12 cellular contexts compared by ENCODE assay signal in genomic region chr7:55387062-55387965, GRCh38. TPM values are rescaled to one million over a fixed set of nuclear protein-coding genes. Genes with fewer than 3 reads are reported as not detected.
DNase-seq lines count a peak whose midpoint lies in the region; ATAC-seq, FAIRE-seq and TF ChIP-seq lines count a peak whose summit lies in the region.
"Had no signal": no experiment of that assay in that cellular context is flagged by ENCODE, and none has a peak within 500 bp of the region (broad histone marks: within the 10 kb centered on the region; RNA-seq: fewer than 3 reads in every experiment).

No MANE protein-coding gene starts in this region.

- no peak overlapping the region for H3K14ac ChIP-seq in mesenchymal stem cell (ENCODE audit: low read length in 2 of 2)

- FAIRE-seq in D721Med (lab: Jason Lieb, UNC) (no peak), H54 (lab: Jason Lieb, UNC) (no peak)

- no peak for TF ChIP-seq POLR2A in H54 (IDR thresholded peaks at IDR 0.05; ENCODE audit: low read depth, low read length)

- DNase-seq in NCI-H2196 (lab: John Stamatoyannopoulos, UW; ENCODE audit: unreplicated experiment) = peak; percentile 38
- no peak for DNase-seq in NCI-H2196 treated with DMSO at 0.1 percent for 48 hours (lab: John Stamatoyannopoulos, UW; ENCODE audit: unreplicated experiment)
- DNase-seq in Kasumi-1 (lab: John Stamatoyannopoulos, UW) = peak; percentile 45 to 56
- DNase-seq in activated naive CD8-positive, alpha-beta T cell treated with anti-CD3 and anti-CD28 coated beads, Interleukin-2, amount 50 U/mL, for 24 hours = no peak
- DNase-seq in mesenchymal stem cell = peak; percentile 24
- no peak for DNase-seq in D721Med (ENCODE audit: insufficient read length, low spot score)
- DNase-seq in H54 (ENCODE audit: insufficient read length, low spot score) = no peak
- no peak for DNase-seq in posterior vena cava (ENCODE audit: low spot score)
- DNase-seq: activated gamma-delta T cell treated with Interleukin-2 at 50 U/mL for 16 hours, colonic mucosa, glutamatergic neuron, testis had no signal

- peaks cover 18% of the 10 kb centered on the region for H3K79me1 ChIP-seq in mesenchymal stem cell (replicated peaks; ENCODE audit: low read length, poor library complexity, severe bottlenecking)

- H3K18ac ChIP-seq in mesenchymal stem cell (ENCODE audit: low read depth in 1 of 2, low read length in 2 of 2) = no peak overlapping the region

- 85% methylated on average over 6 of the region's 7 CpGs for WGBS in mesenchymal stem cell

- no peak overlapping the region for H2BK15ac ChIP-seq in mesenchymal stem cell (ENCODE audit: low read depth, poor library complexity, severe bottlenecking)

- peak; percentile 93 for ATAC-seq in activated naive CD8-positive, alpha-beta T cell treated with anti-CD3 and anti-CD28 coated beads, Interleukin-2, amount 50 U/mL, for 24 hours

- no peak overlapping the region for H2BK12ac ChIP-seq in mesenchymal stem cell (ENCODE audit: low read length in 2 of 2)

- H2AK5ac ChIP-seq in mesenchymal stem cell (ENCODE audit: low read length, severe bottlenecking) = no peak overlapping the region

- H4K8ac ChIP-seq in mesenchymal stem cell (ENCODE audit: low read length) = no peak overlapping the region

- no peaks in the 10 kb centered on the region for H3K27me3 ChIP-seq in mesenchymal stem cell (ENCODE audit: control insufficient read depth in 1 of 2, insufficient read depth in 1 of 2, low read length in 2 of 2)
- H3K27me3 ChIP-seq: colonic mucosa, testis had no signal

- peaks cover 30% of the 10 kb centered on the region for H3K4me1 Mint-ChIP-seq in activated naive CD8-positive, alpha-beta T cell treated with anti-CD3 and anti-CD28 coated beads, Interleukin-2, amount 50 U/mL, for 24 hours

- H3K4me2 ChIP-seq in mesenchymal stem cell (ENCODE audit: low read length, poor library complexity, severe bottlenecking) = no peak overlapping the region

- no peak overlapping the region for H2BK5ac ChIP-seq in mesenchymal stem cell (ENCODE audit: low read depth, low read length, poor library complexity, severe bottlenecking)

- H4K91ac ChIP-seq in mesenchymal stem cell (ENCODE audit: low read length) = no peak overlapping the region

- peak overlapping the region; percentile 67 for H3K27ac Mint-ChIP-seq in activated naive CD8-positive, alpha-beta T cell treated with anti-CD3 and anti-CD28 coated beads, Interleukin-2, amount 50 U/mL, for 24 hours

- intact Hi-C loops in posterior vena cava (cut with DNase I) = no loop called here

- no peak overlapping the region for H3K4me3 ChIP-seq in mesenchymal stem cell (ENCODE audit: insufficient read depth in 1 of 2, low read depth in 1 of 2, low read length in 2 of 2)
- H3K4me3 ChIP-seq: colonic mucosa, testis had no signal

- H3K27me3 Mint-ChIP-seq in activated naive CD8-positive, alpha-beta T cell treated with anti-CD3 and anti-CD28 coated beads, Interleukin-2, amount 50 U/mL, for 24 hours = no peaks in the 10 kb centered on the region

- no peaks in the 10 kb centered on the region for H3K4me1 ChIP-seq in mesenchymal stem cell (ENCODE audit: control insufficient read depth, insufficient read depth, low read depth, low read length)
- H3K4me1 ChIP-seq: colonic mucosa had no signal

- no peak overlapping the region for H2AFZ ChIP-seq in mesenchymal stem cell (ENCODE audit: low read depth, low read length)

- no peak overlapping the region for H3K4me3 Mint-ChIP-seq in activated naive CD8-positive, alpha-beta T cell treated with anti-CD3 and anti-CD28 coated beads, Interleukin-2, amount 50 U/mL, for 24 hours

- no peak overlapping the region for H3K4ac ChIP-seq in mesenchymal stem cell (ENCODE audit: low read depth in 1 of 2, low read length in 2 of 2)

- no peak overlapping the region for H3K9ac ChIP-seq in mesenchymal stem cell (ENCODE audit: low read length)

- peaks cover 55% of the 10 kb centered on the region for H3K36me3 Mint-ChIP-seq in activated naive CD8-positive, alpha-beta T cell treated with anti-CD3 and anti-CD28 coated beads, Interleukin-2, amount 50 U/mL, for 24 hours (ENCODE audit: low read depth)

- peaks cover 38% of the 10 kb centered on the region for H3K9me3 ChIP-seq in mesenchymal stem cell (ENCODE audit: control insufficient read depth, low read length)
- H3K9me3 ChIP-seq: colonic mucosa, testis had no signal

- no peak overlapping the region for H2BK120ac ChIP-seq in mesenchymal stem cell (ENCODE audit: low read depth, low read length)

- peaks cover 0 to 6% of the 10 kb centered on the region in 2 experiments for H3K36me3 ChIP-seq in mesenchymal stem cell (ENCODE audit: control insufficient read depth in 1 of 2, insufficient read depth in 2 of 2, low read depth in 1 of 2, low read length in 2 of 2)
- H3K36me3 ChIP-seq: colonic mucosa had no signal

- H3K23ac ChIP-seq in mesenchymal stem cell (ENCODE audit: low read length in 2 of 2) = no peak overlapping the region

- TF ChIP-seq CTCF in D721Med (IDR thresholded peaks at IDR 0.05; ENCODE audit: insufficient read depth, missing control alignments) = no peak

- H3K9me3 Mint-ChIP-seq in activated naive CD8-positive, alpha-beta T cell treated with anti-CD3 and anti-CD28 coated beads, Interleukin-2, amount 50 U/mL, for 24 hours = peaks cover 36% of the 10 kb centered on the region

- H3K27ac ChIP-seq in mesenchymal stem cell (ENCODE audit: low read length, poor library complexity, severe bottlenecking) = no peak overlapping the region
- H3K27ac ChIP-seq: colonic mucosa, testis had no signal

RNA-seq across cellular contexts. Expression of gene LANCL2, which starts 22.2 kb away (rescaled TPM):
- polyA plus RNA-seq in mesenchymal stem cell (2013, experiment 1 of 2) = 8.8 TPM
- 8.7 TPM for polyA plus RNA-seq in mesenchymal stem cell (2013, experiment 2 of 2)
- 1 to 10 TPM; 6.5 to 9.8 TPM for total RNA-seq in posterior vena cava

Comparison
In these comparisons a context has a peak if more than half of its experiments do, and no peak if none do; other contexts are left out.
1. DNase-seq: peak in NCI-H2196 (single experiment), Kasumi-1 (2 of 2) and mesenchymal stem cell (single experiment); none in NCI-H2196 treated with DMSO at 0.1 percent for 48 hours (single experiment), activated naive CD8-positive, alpha-beta T cell treated with anti-CD3 and anti-CD28 coated beads, Interleukin-2, amount 50 U/mL, for 24 hours (single experiment), D721Med (single experiment), H54 (single experiment) and posterior vena cava (single experiment).